8 cellular contexts compared by ENCODE assay signal in genomic region chr17:4555863-4556646, GRCh38. TPM values are rescaled to one million over a fixed set of nuclear protein-coding genes. Genes with fewer than 3 reads are reported as not detected.
DNase-seq lines count a peak whose midpoint lies in the region; ATAC-seq, FAIRE-seq and TF ChIP-seq lines count a peak whose summit lies in the region.

No MANE protein-coding gene starts in this region.

- intact Hi-C loops in activated T-helper 2 cell treated with anti-CD3 and anti-CD28 coated beads, Interferon-gamma antibody, Interleukin-2, Interleukin-4, amounts not matched to agents 10 μg/mL and 5 μg/mL and 100 μg/mL, durations not matched to agents 14 hours and 24 hours and 36 hours (cut with micrococcal nuclease) = loop anchor here (1.0 kb wide), 1 partner anchor 7 kb away; no protein-coding TSS in a partner anchor

- peaks cover 36% of the 10 kb centered on the region for H3K36me3 Mint-ChIP-seq in activated T-helper 2 cell treated with anti-CD3 and anti-CD28 coated beads, Interferon-gamma antibody, Interleukin-2, Interleukin-4, amounts not matched to agents 10 μg/mL and 5 μg/mL and 100 μg/mL, durations not matched to agents 14 hours and 24 hours and 36 hours (ENCODE audit: low read depth)
- peaks cover 0 to 4% (median 1%) of the 10 kb centered on the region in 3 donors for H3K36me3 Mint-ChIP-seq in immature natural killer cell

- H3K36me3 ChIP-seq in SK-N-SH (replicated peaks in 1 of 2; ENCODE audit: control insufficient read depth in 1 of 2, insufficient read depth in 2 of 2, low read length in 1 of 2) = peaks cover 10 to 24% of the 10 kb centered on the region in 2 experiments
- H3K36me3 ChIP-seq in subcutaneous abdominal adipose tissue (ENCODE audit: control insufficient read depth in 5 of 5, insufficient read depth in 5 of 5, low read length in 5 of 5) = peaks cover 0 to 27% (median 23%) of the 10 kb centered on the region in 5 donors

- H3K4me1 ChIP-seq in SK-N-SH (ENCODE audit: control insufficient read depth in 1 of 2, insufficient read depth in 2 of 2, low read depth in 1 of 2, low read length in 1 of 2) (peaks cover 7 to 18% of the 10 kb centered on the region in 2 experiments; a peak in 1 of 4 replicates), subcutaneous abdominal adipose tissue (ENCODE audit: control insufficient read depth in 5 of 5, insufficient read depth in 5 of 5, low read length in 5 of 5) (peaks cover 3 to 33% (median 23%) of the 10 kb centered on the region in 5 donors)

- POLR2A ChIA-PET in SK-N-SH (lab: Yijun Ruan, JAX) = no interaction called here

- CTCF ChIA-PET in SK-N-SH (lab: Yijun Ruan, JAX) = interaction anchor here (1.0 to 2.7 kb wide), 7 partner anchors 11 to 234 kb away, joined by 3 to 18 read pairs (median 3); no protein-coding TSS in a partner anchor

- peak overlapping the region; percentile 91 for H3K27ac Mint-ChIP-seq in activated T-helper 2 cell treated with anti-CD3 and anti-CD28 coated beads, Interferon-gamma antibody, Interleukin-2, Interleukin-4, amounts not matched to agents 10 μg/mL and 5 μg/mL and 100 μg/mL, durations not matched to agents 14 hours and 24 hours and 36 hours
- peak overlapping the region; percentile 93 to 97 (median 95) for H3K27ac Mint-ChIP-seq in immature natural killer cell

- WGBS in SK-N-SH (ENCODE audit: low lambda C conversion rate) = 82% methylated on average over 15 of the region's 15 CpGs

- H3K9me3 ChIP-seq in SK-N-SH (no peaks in the 10 kb centered on the region), subcutaneous abdominal adipose tissue (ENCODE audit: control insufficient read depth in 5 of 5, low read length in 5 of 5) (no peaks in the 10 kb centered on the region)

- no peak for TF ChIP-seq CTCF in SK-N-SH (IDR thresholded peaks at IDR 0.05)

- H2AFZ ChIP-seq in SK-N-SH (ENCODE audit: low read depth) = peak overlapping the region; percentile 98

- peak overlapping the region; percentile 98 for H3K4me2 ChIP-seq in SK-N-SH

- H3K4me3 Mint-ChIP-seq in activated T-helper 2 cell treated with anti-CD3 and anti-CD28 coated beads, Interferon-gamma antibody, Interleukin-2, Interleukin-4, amounts not matched to agents 10 μg/mL and 5 μg/mL and 100 μg/mL, durations not matched to agents 14 hours and 24 hours and 36 hours (ENCODE audit: low read depth) = peak overlapping the region; percentile 84
- H3K4me3 Mint-ChIP-seq in immature natural killer cell = peak overlapping the region; percentile 95 to 99 (median 97)

- no peak for TF ChIP-seq EP300 in SK-N-SH (IDR thresholded peaks at IDR 0.05; ENCODE audit: borderline replicate concordance in 1 of 2, low read depth in 1 of 2, low read length in 1 of 2)

- peak overlapping the region; percentile 95 to 99 for H3K4me3 ChIP-seq in SK-N-SH (ENCODE audit: low read depth in 2 of 2, low read length in 1 of 2)
- peak overlapping the region; percentile 86 to 95 (median 89) for H3K4me3 ChIP-seq in subcutaneous abdominal adipose tissue (ENCODE audit: low read depth in 1 of 5, low read length in 5 of 5)

- DNase-seq in SK-N-SH (peak; percentile 64), immature natural killer cell (no peak), HuH-7 (ENCODE audit: low spot score) (no peak), RCC 7860 (ENCODE audit: low spot score) (no peak)
- DNase-seq in activated T-helper 2 cell treated with anti-CD3 and anti-CD28 coated beads, Interferon-gamma antibody, Interleukin-2, Interleukin-4, amounts not matched to agents 10 μg/mL and 5 μg/mL and 100 μg/mL, durations not matched to agents 14 hours and 24 hours and 36 hours (ENCODE audit: low spot score) = no peak

- peaks cover 3% of the 10 kb centered on the region for H3F3A ChIP-seq in SK-N-SH (replicated peaks; ENCODE audit: insufficient read depth)

- peaks cover 15% of the 10 kb centered on the region for H3K4me1 Mint-ChIP-seq in activated T-helper 2 cell treated with anti-CD3 and anti-CD28 coated beads, Interferon-gamma antibody, Interleukin-2, Interleukin-4, amounts not matched to agents 10 μg/mL and 5 μg/mL and 100 μg/mL, durations not matched to agents 14 hours and 24 hours and 36 hours (ENCODE audit: low read depth)
- H3K4me1 Mint-ChIP-seq in immature natural killer cell = peaks cover 28 to 29% of the 10 kb centered on the region in 2 donors

- H3K9ac ChIP-seq in SK-N-SH = peak overlapping the region; percentile 80
- H3K9ac ChIP-seq in subcutaneous abdominal adipose tissue (ENCODE audit: low read length in 5 of 5) = peak overlapping the region; percentile 48 to 81 (median 74)

- FAIRE-seq in RCC 7860 (lab: Jason Lieb, UNC) = no peak

- ATAC-seq in SK-N-SH treated with all-trans-retinoic acid at 6 μM for 48 hours = no peak
- no peak for ATAC-seq in HG03520 (IDR thresholded peaks at IDR 0.05; ENCODE audit: unreplicated experiment)

- no peak for TF ChIP-seq RAD21 in SK-N-SH (IDR thresholded peaks at IDR 0.05; ENCODE audit: low read length)

- no peaks in the 10 kb centered on the region for H3K27me3 Mint-ChIP-seq in activated T-helper 2 cell treated with anti-CD3 and anti-CD28 coated beads, Interferon-gamma antibody, Interleukin-2, Interleukin-4, amounts not matched to agents 10 μg/mL and 5 μg/mL and 100 μg/mL, durations not matched to agents 14 hours and 24 hours and 36 hours (ENCODE audit: low read depth)
- peaks cover 0 to 6% (median 3%) of the 10 kb centered on the region in 3 donors for H3K27me3 Mint-ChIP-seq in immature natural killer cell (ENCODE audit: low read depth in 3 of 3)

- H3K27me3 ChIP-seq in SK-N-SH (ENCODE audit: insufficient read depth) = no peaks in the 10 kb centered on the region
- H3K27me3 ChIP-seq in subcutaneous abdominal adipose tissue (ENCODE audit: control insufficient read depth in 5 of 5, insufficient read depth in 4 of 5, low read length in 5 of 5) = no peaks in the 10 kb centered on the region

- H3K9me3 Mint-ChIP-seq in activated T-helper 2 cell treated with anti-CD3 and anti-CD28 coated beads, Interferon-gamma antibody, Interleukin-2, Interleukin-4, amounts not matched to agents 10 μg/mL and 5 μg/mL and 100 μg/mL, durations not matched to agents 14 hours and 24 hours and 36 hours = no peaks in the 10 kb centered on the region
- no peaks in the 10 kb centered on the region for H3K9me3 Mint-ChIP-seq in immature natural killer cell

- H3K9me2 ChIP-seq in SK-N-SH = no peaks in the 10 kb centered on the region

- peaks cover 31% of the 10 kb centered on the region for H3K79me2 ChIP-seq in SK-N-SH (ENCODE audit: insufficient read depth)

- H3K27ac ChIP-seq in SK-N-SH (ENCODE audit: low read depth in 2 of 2, low read length in 1 of 2) = peak overlapping the region; percentile 62 to 94
- peak overlapping the region; percentile 77 for H3K27ac ChIP-seq in subcutaneous abdominal adipose tissue (ENCODE audit: low read depth, low read length)

- no peaks in the 10 kb centered on the region for H4K20me1 ChIP-seq in SK-N-SH (ENCODE audit: insufficient read depth)

TF ChIP-seq in SK-N-SH treated with all-trans-retinoic acid at 6 μM for 48 hours, 23 proteins besides CTCF, POLR2A, EP300 and RAD21 (continues in another document):
- no peak for TF ChIP-seq CSDC2 (CRISPR knock-in tag; IDR thresholded peaks at IDR 0.05)
- TF ChIP-seq ISL1 (CRISPR knock-in tag; IDR thresholded peaks at IDR 0.05) = no peak
- TF ChIP-seq CSRNP3 (CRISPR knock-in tag; IDR thresholded peaks at IDR 0.05) = no peak
- no peak for TF ChIP-seq PPARA (CRISPR knock-in tag; IDR thresholded peaks at IDR 0.05; ENCODE audit: borderline replicate concordance)
- no peak for TF ChIP-seq ZNF8 (CRISPR knock-in tag; IDR thresholded peaks at IDR 0.05)
- no peak for TF ChIP-seq GLIS3 (CRISPR knock-in tag; IDR thresholded peaks at IDR 0.05)
- no peak for TF ChIP-seq RARB (CRISPR knock-in tag; IDR thresholded peaks at IDR 0.05)
- TF ChIP-seq ZFP30 (CRISPR knock-in tag; IDR thresholded peaks at IDR 0.05) = no peak

RNA-seq across cellular contexts. Expression of gene MYBBP1A, which starts 0.9 kb away (rescaled TPM):
- 74.7 and 93.0 TPM in 2 replicates for polyA plus RNA-seq in SK-N-SH (2012; rRNA removed)
- 32.8 and 40.9 TPM in 2 replicates for polyA plus RNA-seq in SK-N-SH (2012; cell fraction: cytosol; rRNA removed)
- 264 and 287 TPM in 2 replicates for polyA plus RNA-seq in SK-N-SH (2012; cell fraction: nucleus; rRNA removed)
- total RNA-seq in activated T-helper 2 cell treated with anti-CD3 and anti-CD28 coated beads, Interferon-gamma antibody, Interleukin-2, Interleukin-4, amounts not matched to agents 10 μg/mL and 5 μg/mL and 100 μg/mL, durations not matched to agents 14 hours and 24 hours and 36 hours = 136 and 137 TPM in 2 replicates
- 10 to 100 TPM in 1 of 3 donors, 1 to 10 TPM in 2; 3.5 to 21.9 (median 7.2) TPM for polyA plus RNA-seq in immature natural killer cell

RNA-seq across cellular contexts. Expression of gene GGT6, which starts 4.3 kb away (rescaled TPM):
- not detected in 2 replicates for polyA plus RNA-seq in SK-N-SH (2012; rRNA removed)
- not detected in 2 replicates for polyA plus RNA-seq in SK-N-SH (2012; cell fraction: cytosol; rRNA removed)
- polyA plus RNA-seq in SK-N-SH (2012; cell fraction: nucleus; rRNA removed) = not detected in 2 replicates
- not detected in 2 replicates for total RNA-seq in activated T-helper 2 cell treated with anti-CD3 and anti-CD28 coated beads, Interferon-gamma antibody, Interleukin-2, Interleukin-4, amounts not matched to agents 10 μg/mL and 5 μg/mL and 100 μg/mL, durations not matched to agents 14 hours and 24 hours and 36 hours
- not detected for polyA plus RNA-seq in immature natural killer cell

RNA-seq across cellular contexts. Expression of gene SMTNL2, which starts 28.3 kb away (rescaled TPM):
- polyA plus RNA-seq in SK-N-SH (2012; rRNA removed) (not detected in 2 replicates), immature natural killer cell (not detected)
- not detected in 2 replicates for polyA plus RNA-seq in SK-N-SH (2012; cell fraction: cytosol; rRNA removed)
- polyA plus RNA-seq in SK-N-SH (2012; cell fraction: nucleus; rRNA removed) = not detected in 2 replicates
- not detected in 2 replicates for total RNA-seq in activated T-helper 2 cell treated with anti-CD3 and anti-CD28 coated beads, Interferon-gamma antibody, Interleukin-2, Interleukin-4, amounts not matched to agents 10 μg/mL and 5 μg/mL and 100 μg/mL, durations not matched to agents 14 hours and 24 hours and 36 hours

RNA-seq across cellular contexts. Expression of gene SPNS2, which starts 57.4 kb away (rescaled TPM):
- polyA plus RNA-seq in SK-N-SH (2012; rRNA removed) (0.08 TPM in 1 of 2 replicates, not detected in the other), immature natural killer cell (under 1 TPM in 1 of 3 donors, not detected in 2; 0.26 TPM)
- polyA plus RNA-seq in SK-N-SH (2012; cell fraction: cytosol; rRNA removed) = 0.05 and 0.08 TPM in 2 replicates
- 0.14 and 0.19 TPM in 2 replicates for polyA plus RNA-seq in SK-N-SH (2012; cell fraction: nucleus; rRNA removed)
- total RNA-seq in activated T-helper 2 cell treated with anti-CD3 and anti-CD28 coated beads, Interferon-gamma antibody, Interleukin-2, Interleukin-4, amounts not matched to agents 10 μg/mL and 5 μg/mL and 100 μg/mL, durations not matched to agents 14 hours and 24 hours and 36 hours = 0.09 and 0.16 TPM in 2 replicates
